ENCODE assay signal across 39 cellular contexts in genomic region chrX:132610536-132610935, GRCh38.
"Had no signal": no experiment of that assay in that cellular context is flagged by ENCODE, and none has a peak within 500 bp of the region (broad histone marks: within the 10 kb centered on the region; RNA-seq: fewer than 3 reads in every experiment).

No MANE protein-coding gene starts in this region.

- H3K4me3 ChIP-seq: ascending aorta, cardiac muscle cell had no signal

- H3K4me1 Mint-ChIP-seq: activated B cell treated with CpG ODN at 0.5 μM for 24 hours; activated CD4-positive, alpha-beta T cell treated with anti-CD3 and anti-CD28 coated beads, Interleukin-2, amount 10 ng/mL, durations not matched to agents 24 days and 14 days; activated naive CD4-positive, alpha-beta T cell treated with anti-CD3 and anti-CD28 coated beads, Interleukin-2, amount 10 ng/mL, durations not matched to agents 7 days and 5 days; activated naive CD4-positive, alpha-beta T cell treated with anti-CD3 and anti-CD28 coated beads, Interleukin-2, amount 50 U/mL, for 24 hours; activated naive CD8-positive, alpha-beta T cell treated with anti-CD3 and anti-CD28 coated beads, Interleukin-2, amount 10 ng/mL, durations not matched to agents 7 days and 5 days; activated naive CD8-positive, alpha-beta T cell treated with anti-CD3 and anti-CD28 coated beads, Interleukin-2, amount 50 U/mL, for 24 hours; activated T-helper 17 cell treated with anti-CD3 and anti-CD28 coated beads, Interleukin-2, amount 50 U/mL, for 72 hours; central memory CD8-positive, alpha-beta T cell had no signal

- H3K4me1 ChIP-seq: ascending aorta had no signal

- H3K9me3 ChIP-seq: ascending aorta had no signal

- H3K36me3 Mint-ChIP-seq: activated CD4-positive, alpha-beta memory T cell treated with anti-CD3 and anti-CD28 coated beads for 36 hours; activated naive CD4-positive, alpha-beta T cell treated with anti-CD3 and anti-CD28 coated beads, Interleukin-2, amount 10 ng/mL, durations not matched to agents 7 days and 5 days; activated naive CD4-positive, alpha-beta T cell treated with anti-CD3 and anti-CD28 coated beads, Interleukin-2, amount 50 U/mL, for 24 hours; activated naive CD8-positive, alpha-beta T cell; activated naive CD8-positive, alpha-beta T cell treated with anti-CD3 and anti-CD28 coated beads, Interleukin-2, amount 10 ng/mL, durations not matched to agents 7 days and 5 days; brain had no signal

- H3K4me3 Mint-ChIP-seq: activated B cell treated with CpG ODN at 0.5 μM for 24 hours; activated CD4-positive, alpha-beta memory T cell treated with anti-CD3 and anti-CD28 coated beads for 36 hours; activated CD4-positive, alpha-beta T cell treated with anti-CD3 and anti-CD28 coated beads, Interleukin-2, amount 10 ng/mL, durations not matched to agents 24 days and 14 days; activated CD8-positive, alpha-beta T cell treated with anti-CD3 and anti-CD28 coated beads for 36 hours; activated naive CD4-positive, alpha-beta T cell treated with anti-CD3 and anti-CD28 coated beads, Interleukin-2, amount 10 ng/mL, durations not matched to agents 7 days and 5 days; activated naive CD4-positive, alpha-beta T cell treated with anti-CD3 and anti-CD28 coated beads, Interleukin-2, amount 50 U/mL, for 24 hours; activated naive CD8-positive, alpha-beta T cell; activated naive CD8-positive, alpha-beta T cell treated with anti-CD3 and anti-CD28 coated beads, Interleukin-2, amount 10 ng/mL, durations not matched to agents 7 days and 5 days; activated naive CD8-positive, alpha-beta T cell treated with anti-CD3 and anti-CD28 coated beads, Interleukin-2, amount 50 U/mL, for 24 hours; activated T-cell treated with anti-CD3 and anti-CD28 coated beads, Interleukin-2, amount 50 U/mL, for 4 hours; activated T-cell treated with anti-CD3 and anti-CD28 coated beads, Interleukin-2, amount 50 U/mL, for 72 hours; activated T-helper 1 cell treated with anti-CD3 and anti-CD28 coated beads, Interleukin-12 subunit alpha, Interleukin-12 subunit beta, Interleukin-2, Interleukin-4 antibody, amounts not matched to agents 30 ng/mL and 10 ng/mL and 1 ng/mL, durations not matched to agents 14 hours and 24 hours and 36 hours; activated T-helper 17 cell treated with anti-CD3 and anti-CD28 coated beads, Interleukin-2, amount 50 U/mL, for 72 hours; brain; central memory CD8-positive, alpha-beta T cell; T-helper 1 cell treated with Interleukin-12 subunit alpha and Interleukin-12 subunit beta and Interleukin-4 antibody, amounts not matched to agents 30 μg/mL and 1 μg/mL, for 36 hours; T-helper 2 cell treated with Interferon-gamma antibody and Interleukin-4, amounts not matched to agents 5 μg/mL and 100 μg/mL, for 36 hours had no signal

- FAIRE-seq: bronchial epithelial cell, TTC549 had no signal

- H3K27me3 Mint-ChIP-seq: activated B cell treated with CpG ODN at 0.5 μM for 24 hours; activated CD8-positive, alpha-beta T cell treated with anti-CD3 and anti-CD28 coated beads for 36 hours; activated naive CD4-positive, alpha-beta T cell treated with anti-CD3 and anti-CD28 coated beads, Interleukin-2, amount 50 U/mL, for 24 hours; activated naive CD8-positive, alpha-beta T cell; activated naive CD8-positive, alpha-beta T cell treated with anti-CD3 and anti-CD28 coated beads, Interleukin-2, amount 10 ng/mL, durations not matched to agents 7 days and 5 days; activated naive CD8-positive, alpha-beta T cell treated with anti-CD3 and anti-CD28 coated beads, Interleukin-2, amount 50 U/mL, for 24 hours; activated T-helper 17 cell treated with anti-CD3 and anti-CD28 coated beads, Interleukin-2, amount 50 U/mL, for 72 hours; brain; central memory CD8-positive, alpha-beta T cell had no signal

- ATAC-seq: activated CD8-positive, alpha-beta T cell treated with anti-CD3 and anti-CD28 coated beads for 36 hours; activated naive CD8-positive, alpha-beta T cell treated with anti-CD3 and anti-CD28 coated beads, Interleukin-2, amount 50 U/mL, for 24 hours; activated T-cell treated with anti-CD3 and anti-CD28 coated beads, Interleukin-2, amount 50 U/mL, for 4 hours; activated T-cell treated with anti-CD3 and anti-CD28 coated beads, Interleukin-2, amount 50 U/mL, for 72 hours; activated T-helper 17 cell treated with anti-CD3 and anti-CD28 coated beads, Interleukin-2, amount 50 U/mL, for 72 hours had no signal

- H3K36me3 ChIP-seq: ascending aorta, cardiac muscle cell had no signal

- DNase-seq: activated B cell treated with CpG ODN at 0.5 μM for 24 hours; activated CD4-positive, alpha-beta memory T cell treated with anti-CD3 and anti-CD28 coated beads for 36 hours; activated CD4-positive, alpha-beta T cell treated with anti-CD3 and anti-CD28 coated beads for 4 hours; activated CD4-positive, alpha-beta T cell treated with anti-CD3 and anti-CD28 coated beads, Interleukin-2, amount 10 ng/mL, durations not matched to agents 24 days and 14 days; activated CD4-positive, alpha-beta T cell treated with anti-CD3 and anti-CD28 coated beads, Interleukin-2, amount 50 U/mL, for 1 hour; activated CD4-positive, alpha-beta T cell treated with anti-CD3 and anti-CD28 coated beads, Interleukin-2, amount 50 U/mL, for 4 hours; activated CD4-positive, CD25-positive, alpha-beta regulatory T cell treated with anti-CD3 and anti-CD28 coated beads, Interleukin-2, amount 50 U/mL, for 72 hours; activated CD8-positive, alpha-beta memory T cell treated with anti-CD3 and anti-CD28 coated beads, Interleukin-2, amount 50 U/mL, for 4 hours; activated CD8-positive, alpha-beta T cell treated with anti-CD3 and anti-CD28 coated beads for 36 hours; activated effector memory CD4-positive, alpha-beta T cell treated with anti-CD3 and anti-CD28 coated beads, Interleukin-2, amount 50 U/mL, for 16 hours; activated gamma-delta T cell treated with Interleukin-2 at 50 U/mL for 16 hours; activated naive CD4-positive, alpha-beta T cell treated with anti-CD3 and anti-CD28 coated beads, Interleukin-2, amount 10 ng/mL, durations not matched to agents 7 days and 5 days; activated naive CD4-positive, alpha-beta T cell treated with Interleukin-2 at 50 U/mL for 16 hours; activated naive CD8-positive, alpha-beta T cell treated with anti-CD3 and anti-CD28 coated beads, Interleukin-2, amount 10 ng/mL, durations not matched to agents 7 days and 5 days; activated naive CD8-positive, alpha-beta T cell treated with anti-CD3 and anti-CD28 coated beads, Interleukin-2, amount 50 U/mL, for 24 hours; activated T-cell treated with anti-CD3 and anti-CD28 coated beads for 4 hours; activated T-cell treated with anti-CD3 and anti-CD28 coated beads, Interleukin-2, amount 50 U/mL, for 1 hour; activated T-cell treated with anti-CD3 and anti-CD28 coated beads, Interleukin-2, amount 50 U/mL, for 4 hours; activated T-cell treated with anti-CD3 and anti-CD28 coated beads, Interleukin-2, amount 50 U/mL, for 72 hours; amygdala; anterior cingulate cortex; caudate nucleus; cerebellar nuclear complex; T-helper 1 cell; T-helper 2 cell; T-helper 9 cell had no signal

- H3K27ac Mint-ChIP-seq: activated B cell treated with CpG ODN at 0.5 μM for 24 hours; activated CD4-positive, alpha-beta memory T cell treated with anti-CD3 and anti-CD28 coated beads for 36 hours; activated CD4-positive, alpha-beta T cell treated with anti-CD3 and anti-CD28 coated beads, Interleukin-2, amount 10 ng/mL, durations not matched to agents 24 days and 14 days; activated CD8-positive, alpha-beta T cell treated with anti-CD3 and anti-CD28 coated beads for 36 hours; activated naive CD4-positive, alpha-beta T cell treated with anti-CD3 and anti-CD28 coated beads, Interleukin-2, amount 10 ng/mL, durations not matched to agents 7 days and 5 days; activated naive CD4-positive, alpha-beta T cell treated with anti-CD3 and anti-CD28 coated beads, Interleukin-2, amount 50 U/mL, for 24 hours; activated naive CD8-positive, alpha-beta T cell; activated naive CD8-positive, alpha-beta T cell treated with anti-CD3 and anti-CD28 coated beads, Interleukin-2, amount 10 ng/mL, durations not matched to agents 7 days and 5 days; activated naive CD8-positive, alpha-beta T cell treated with anti-CD3 and anti-CD28 coated beads, Interleukin-2, amount 50 U/mL, for 24 hours; activated T-cell treated with anti-CD3 and anti-CD28 coated beads, Interleukin-2, amount 50 U/mL, for 72 hours; activated T-helper 1 cell treated with anti-CD3 and anti-CD28 coated beads, Interleukin-12 subunit alpha, Interleukin-12 subunit beta, Interleukin-2, Interleukin-4 antibody, amounts not matched to agents 30 ng/mL and 10 ng/mL and 1 ng/mL, durations not matched to agents 14 hours and 24 hours and 36 hours; activated T-helper 17 cell treated with anti-CD3 and anti-CD28 coated beads, Interleukin-2, amount 50 U/mL, for 72 hours; brain; T-helper 1 cell treated with Interleukin-12 subunit alpha and Interleukin-12 subunit beta and Interleukin-4 antibody, amounts not matched to agents 30 μg/mL and 1 μg/mL, for 36 hours; T-helper 2 cell treated with Interferon-gamma antibody and Interleukin-4, amounts not matched to agents 5 μg/mL and 100 μg/mL, for 36 hours had no signal

- H3K27me3 ChIP-seq: ascending aorta, cardiac muscle cell had no signal

- H3K9me3 Mint-ChIP-seq: activated B cell treated with CpG ODN at 0.5 μM for 24 hours; activated CD4-positive, alpha-beta memory T cell treated with anti-CD3 and anti-CD28 coated beads for 36 hours; activated CD4-positive, alpha-beta T cell treated with anti-CD3 and anti-CD28 coated beads, Interleukin-2, amount 10 ng/mL, durations not matched to agents 24 days and 14 days; activated CD8-positive, alpha-beta T cell treated with anti-CD3 and anti-CD28 coated beads for 36 hours; activated naive CD4-positive, alpha-beta T cell treated with anti-CD3 and anti-CD28 coated beads, Interleukin-2, amount 10 ng/mL, durations not matched to agents 7 days and 5 days; activated naive CD4-positive, alpha-beta T cell treated with anti-CD3 and anti-CD28 coated beads, Interleukin-2, amount 50 U/mL, for 24 hours; activated naive CD8-positive, alpha-beta T cell treated with anti-CD3 and anti-CD28 coated beads, Interleukin-2, amount 10 ng/mL, durations not matched to agents 7 days and 5 days; activated naive CD8-positive, alpha-beta T cell treated with anti-CD3 and anti-CD28 coated beads, Interleukin-2, amount 50 U/mL, for 24 hours; activated T-cell treated with anti-CD3 and anti-CD28 coated beads, Interleukin-2, amount 50 U/mL, for 4 hours; activated T-cell treated with anti-CD3 and anti-CD28 coated beads, Interleukin-2, amount 50 U/mL, for 72 hours; activated T-helper 1 cell treated with anti-CD3 and anti-CD28 coated beads, Interleukin-12 subunit alpha, Interleukin-12 subunit beta, Interleukin-2, Interleukin-4 antibody, amounts not matched to agents 30 ng/mL and 10 ng/mL and 1 ng/mL, durations not matched to agents 14 hours and 24 hours and 36 hours; activated T-helper 17 cell treated with anti-CD3 and anti-CD28 coated beads, Interleukin-2, amount 50 U/mL, for 72 hours; brain; central memory CD8-positive, alpha-beta T cell; T-helper 1 cell treated with Interleukin-12 subunit alpha and Interleukin-12 subunit beta and Interleukin-4 antibody, amounts not matched to agents 30 μg/mL and 1 μg/mL, for 36 hours; T-helper 2 cell treated with Interferon-gamma antibody and Interleukin-4, amounts not matched to agents 5 μg/mL and 100 μg/mL, for 36 hours had no signal

- H3K27ac ChIP-seq: ascending aorta, cardiac muscle cell, VCaP had no signal
